1 cellular context compared by ENCODE assay signal in genomic region chr17:34710226-34710625, GRCh38.
TF ChIP-seq lines count a peak whose summit lies in the region.

No MANE protein-coding gene starts in this region.

TF ChIP-seq in neural cell, 6 proteins besides CTCF, POLR2A, EP300 and RAD21 (continued from another document):
- TF ChIP-seq REST (IDR thresholded peaks at IDR 0.05; ENCODE audit: borderline replicate concordance) (no peak), POLR2AphosphoS5 (IDR thresholded peaks at IDR 0.05) (no peak), MXI1 (conservative IDR thresholded peaks at IDR 0.05; ENCODE audit: poor library complexity, severe bottlenecking) (no peak), EZH2 (IDR thresholded peaks at IDR 0.05; ENCODE audit: borderline replicate concordance, insufficient read depth, low read length, poor library complexity, severe bottlenecking) (no peak)
TF ChIP-seq in neural cell: peak in this region for 0.
